In genomic region chr1:1336931-1337792, GRCh38 we compare ENCODE assay signal across 23 cellular contexts. TPM values are rescaled to one million over a fixed set of nuclear protein-coding genes. Genes with fewer than 3 reads are reported as not detected.
"Had no signal": no experiment of that assay in that cellular context is flagged by ENCODE, and none has a peak within 500 bp of the region (broad histone marks: within the 10 kb centered on the region; RNA-seq: fewer than 3 reads in every experiment).

No MANE protein-coding gene starts in this region.

- H3K27me3 Mint-ChIP-seq: activated CD4-positive, alpha-beta T cell treated with anti-CD3 and anti-CD28 coated beads, Interleukin-2, amount 10 ng/mL, durations not matched to agents 7 days and 5 days; activated T-cell treated with anti-CD3 and anti-CD28 coated beads, Interleukin-2, amount 50 U/mL, for 24 hours had no signal

- H3K9me3 Mint-ChIP-seq: activated naive CD4-positive, alpha-beta T cell treated with anti-CD3 and anti-CD28 coated beads, Interleukin-2, amount 50 U/mL, for 72 hours; activated T-cell treated with anti-CD3 and anti-CD28 coated beads, Interleukin-2, amount 50 U/mL, for 24 hours; activated T-helper 2 cell treated with anti-CD3 and anti-CD28 coated beads, Interferon-gamma antibody, Interleukin-2, Interleukin-4, amounts not matched to agents 10 μg/mL and 5 μg/mL and 100 μg/mL, durations not matched to agents 14 hours and 24 hours and 36 hours had no signal

- H3K4me3 Mint-ChIP-seq: activated CD4-positive, alpha-beta T cell treated with anti-CD3 and anti-CD28 coated beads, Interleukin-2, amount 10 ng/mL, durations not matched to agents 7 days and 5 days; activated CD8-positive, alpha-beta T cell treated with anti-CD3 and anti-CD28 coated beads, Interleukin-2, amount 10 ng/mL, durations not matched to agents 7 days and 5 days; activated T-cell treated with anti-CD3 and anti-CD28 coated beads, Interleukin-2, amount 50 U/mL, for 24 hours had no signal

- H3K4me1 Mint-ChIP-seq: activated CD4-positive, alpha-beta T cell treated with anti-CD3 and anti-CD28 coated beads, Interleukin-2, amount 10 ng/mL, durations not matched to agents 7 days and 5 days had no signal

- H3K27ac Mint-ChIP-seq: activated CD4-positive, alpha-beta T cell treated with anti-CD3 and anti-CD28 coated beads, Interleukin-2, amount 10 ng/mL, durations not matched to agents 7 days and 5 days; activated CD8-positive, alpha-beta T cell treated with anti-CD3 and anti-CD28 coated beads, Interleukin-2, amount 10 ng/mL, durations not matched to agents 7 days and 5 days; activated naive CD4-positive, alpha-beta T cell treated with anti-CD3 and anti-CD28 coated beads, Interleukin-2, amount 50 U/mL, for 72 hours; activated T-cell treated with anti-CD3 and anti-CD28 coated beads, Interleukin-2, amount 50 U/mL, for 24 hours; activated T-helper 2 cell treated with anti-CD3 and anti-CD28 coated beads, Interferon-gamma antibody, Interleukin-2, Interleukin-4, amounts not matched to agents 10 μg/mL and 5 μg/mL and 100 μg/mL, durations not matched to agents 14 hours and 24 hours and 36 hours had no signal

- H3K27ac ChIP-seq: adrenal gland, body of pancreas, breast epithelium, WERI-Rb-1 had no signal

- ATAC-seq: body of pancreas, Right ventricle myocardium inferior had no signal

- H3K4me3 ChIP-seq: adrenal gland, body of pancreas, breast epithelium had no signal

- H3K9me3 ChIP-seq: adrenal gland, body of pancreas, breast epithelium had no signal

- H3K27me3 ChIP-seq: adrenal gland, body of pancreas, breast epithelium had no signal

- DNase-seq: activated CD8-positive, alpha-beta T cell treated with anti-CD3 and anti-CD28 coated beads, Interleukin-2, amount 10 ng/mL, durations not matched to agents 7 days and 5 days; activated gamma-delta T cell; adrenal gland; MM.1S; MV-4-11; NCI-H1092; NCI-H1436 treated with DMSO at 0.1 percent for 48 hours; NCI-H1694 treated with DMSO at 0.1 percent for 48 hours; NCI-H2029; NCI-H345; NCI-H524 treated with DMSO at 0.1 percent for 48 hours; SW 1271; T-helper 1 cell; T1000 had no signal

- H3K4me1 ChIP-seq: adrenal gland had no signal

- H3K36me3 ChIP-seq: breast epithelium had no signal

RNA-seq across cellular contexts. Expression of gene MXRA8, which starts 21.2 kb away (rescaled TPM):
- total RNA-seq: activated CD8-positive, alpha-beta T cell treated with anti-CD3 and anti-CD28 coated beads, Interleukin-2, amount 10 ng/mL, durations not matched to agents 7 days and 5 days; activated T-helper 2 cell treated with anti-CD3 and anti-CD28 coated beads, Interferon-gamma antibody, Interleukin-2, Interleukin-4, amounts not matched to agents 10 μg/mL and 5 μg/mL and 100 μg/mL, durations not matched to agents 14 hours and 24 hours and 36 hours; NCI-H460 had no signal
